In genomic region chr19:34772697-34773554, GRCh38 we compare ENCODE assay signal across 8 cellular contexts. TPM values are rescaled to one million over a fixed set of nuclear protein-coding genes. Genes with fewer than 3 reads are reported as not detected.
DNase-seq lines count a peak whose midpoint lies in the region; ATAC-seq and TF ChIP-seq lines count a peak whose summit lies in the region.

Gene ZNF599, minus strand, starts transcription at chr19:34773215. Its CDS starts 374 bp downstream, at chr19:34772841.

- no peaks in the 10 kb centered on the region for H3K79me2 ChIP-seq in KMS-11 (ENCODE audit: insufficient read depth, low read depth)

- H3K36me3 Mint-ChIP-seq in activated naive CD4-positive, alpha-beta T cell treated with anti-CD3 and anti-CD28 coated beads for 36 hours (ENCODE audit: low read depth): peaks cover 6% of the 10 kb centered on the region

- TF ChIP-seq CTCF in KMS-11 (conservative IDR thresholded peaks at IDR 0.05; ENCODE audit: low read depth, low read length): no peak
- no peak for TF ChIP-seq CTCF in suprapubic skin (IDR thresholded peaks at IDR 0.05)

- CTCF ChIA-PET in activated naive CD4-positive, alpha-beta T cell treated with anti-CD3 and anti-CD28 coated beads for 36 hours (lab: Charles Lee): no interaction called here

- H4K20me1 ChIP-seq in KMS-11 (ENCODE audit: insufficient read depth): no peaks in the 10 kb centered on the region

- WGBS in suprapubic skin: 8% methylated on average over 26 of the region's 69 CpGs

- H3K27me3 ChIP-seq in KMS-11 (ENCODE audit: insufficient read depth, low read depth) (no peaks in the 10 kb centered on the region), SJCRH30 (no peaks in the 10 kb centered on the region), suprapubic skin (no peaks in the 10 kb centered on the region)

- peak within 1 kb of the TSS; percentile 79 for H3K27ac Mint-ChIP-seq in activated naive CD4-positive, alpha-beta T cell treated with anti-CD3 and anti-CD28 coated beads for 36 hours

- H3K27ac ChIP-seq in KMS-11: no peak within 1 kb of the TSS
- H3K27ac ChIP-seq in SJCRH30: peak within 1 kb of the TSS; percentile 17; the same call in 1 of the 2 replicates
- H3K27ac ChIP-seq in suprapubic skin: peak within 1 kb of the TSS; percentile 81

- H3K4me1 ChIP-seq in KMS-11 (ENCODE audit: low read depth, poor library complexity, severe bottlenecking) (no peaks in the 10 kb centered on the region), SJCRH30 (no peaks in the 10 kb centered on the region), suprapubic skin (peaks cover 15% of the 10 kb centered on the region)

- H3K9me3 ChIP-seq in SJCRH30 (replicated peaks) (peaks cover 3% of the 10 kb centered on the region), suprapubic skin (no peaks in the 10 kb centered on the region)

- no peak within 1 kb of the TSS for H3K9ac ChIP-seq in KMS-11

- DNase-seq in Daoy (ENCODE audit: low read depth): peak; percentile 95
- DNase-seq in SJCRH30: peak; percentile 90 to 93
- peak; percentile 92 for DNase-seq in activated naive CD4-positive, alpha-beta T cell treated with anti-CD3 and anti-CD28 coated beads for 36 hours
- DNase-seq in glomerular endothelial cell (ENCODE audit: extremely low read depth, low read depth, low spot score): peak; percentile 34
- DNase-seq in nucleus accumbens (lab: John Stamatoyannopoulos, UW): peak; percentile 22 to 92 (median 82)
- peak; percentile 92 to 95 for DNase-seq in suprapubic skin (ENCODE audit: low spot score in 2 of 2)

- H2AFZ ChIP-seq in KMS-11 (ENCODE audit: low read depth): peak within 1 kb of the TSS; percentile 86

- peaks cover 3% of the 10 kb centered on the region for H3K9me3 Mint-ChIP-seq in activated naive CD4-positive, alpha-beta T cell treated with anti-CD3 and anti-CD28 coated beads for 36 hours

- peak; percentile 97 for ATAC-seq in GM21786 (IDR thresholded peaks at IDR 0.05; ENCODE audit: unreplicated experiment)

- H3K36me3 ChIP-seq in KMS-11 (ENCODE audit: insufficient read depth) (no peaks in the 10 kb centered on the region), SJCRH30 (no peaks in the 10 kb centered on the region), suprapubic skin (peaks cover 19% of the 10 kb centered on the region)

- no peaks in the 10 kb centered on the region for H3K27me3 Mint-ChIP-seq in activated naive CD4-positive, alpha-beta T cell treated with anti-CD3 and anti-CD28 coated beads for 36 hours (ENCODE audit: low read depth)

- TF ChIP-seq EP300 in suprapubic skin (IDR thresholded peaks at IDR 0.05): no peak

- H3K4me3 ChIP-seq in KMS-11 (IDR thresholded peaks at IDR 0.05; ENCODE audit: insufficient read depth, low read depth, low read length) (no peak within 1 kb of the TSS), SJCRH30 (peak within 1 kb of the TSS; percentile 69), suprapubic skin (peak within 1 kb of the TSS; percentile 94)

- peak within 1 kb of the TSS; percentile 92 for H3K4me3 Mint-ChIP-seq in activated naive CD4-positive, alpha-beta T cell treated with anti-CD3 and anti-CD28 coated beads for 36 hours

- H3K4me2 ChIP-seq in KMS-11: peak within 1 kb of the TSS; percentile 46

- peaks cover 12% of the 10 kb centered on the region for H3K4me1 Mint-ChIP-seq in activated naive CD4-positive, alpha-beta T cell treated with anti-CD3 and anti-CD28 coated beads for 36 hours (ENCODE audit: low read depth)

- TF ChIP-seq POLR2A in suprapubic skin (IDR thresholded peaks at IDR 0.05): no peak

- intact Hi-C loops in activated naive CD4-positive, alpha-beta T cell treated with anti-CD3 and anti-CD28 coated beads for 36 hours (cut with micrococcal nuclease): loop anchor here (1.0 to 10.0 kb wide), 4 partner anchors 40 to 192 kb away; partner anchors contain the start of genes SCGB2B2, ZNF30, ZNF302 and ZNF792

RNA-seq across cellular contexts. Expression of gene ZNF599, which starts in this region (rescaled TPM):
- total RNA-seq in Daoy (2014; rRNA removed; shearing (Covaris generic)): 3.8 and 7.5 TPM in 2 replicates
- 8.5 and 9.0 TPM in 2 replicates for total RNA-seq in SJCRH30 (2014; rRNA removed; shearing (Covaris generic))
- 1 to 10 TPM; 2.8 to 3.3 TPM for total RNA-seq in activated naive CD4-positive, alpha-beta T cell treated with anti-CD3 and anti-CD28 coated beads for 36 hours
- total RNA-seq in glomerular endothelial cell: 7.9 and 9.3 TPM in 2 replicates
- 10 to 100 TPM in 2 of 4 donors, 1 to 10 TPM in 2; 3.4 to 12.8 (median 9.2) TPM for total RNA-seq in suprapubic skin

Comparison
In these comparisons a context has a peak if more than half of its experiments do, and no peak if none do; other contexts are left out.
1. DNase-seq: peak in every context shown above with its lines; median percentile 95 in Daoy; 94 in suprapubic skin; 92 in activated naive CD4-positive, alpha-beta T cell treated with anti-CD3 and anti-CD28 coated beads for 36 hours; 92 in SJCRH30; 82 in nucleus accumbens; 34 in glomerular endothelial cell.